ENCODE assay signal across 10 cellular contexts in genomic region chr3:55492976-55493375, GRCh38. TPM values are rescaled to one million over a fixed set of nuclear protein-coding genes. Genes with fewer than 3 reads are reported as not detected.
"Had no signal": no experiment of that assay in that cellular context is flagged by ENCODE, and none has a peak within 500 bp of the region (broad histone marks: within the 10 kb centered on the region; RNA-seq: fewer than 3 reads in every experiment).

No MANE protein-coding gene starts in this region.

- H3K27ac ChIP-seq: GM23248, HL-60 had no signal

- H3K9ac ChIP-seq: GM23248 had no signal

- H3K4me1 ChIP-seq: HAP-1 had no signal

- DNase-seq: GM23248, GOT3, H7, HFFc6, KG1 had no signal

- ATAC-seq: HCT116, HepG2, K562 had no signal

- H3K4me3 ChIP-seq: GM23248, HAP-1, K562 had no signal

- H3K36me3 ChIP-seq: HAP-1 had no signal

- H3K9me3 ChIP-seq: HAP-1 had no signal

- H2AFZ ChIP-seq: GM23248 had no signal

RNA-seq across cellular contexts. Expression of gene WNT5A, which starts 5.9 kb away (rescaled TPM):
- total RNA-seq: HepG2 had no signal
- polyA plus RNA-seq: HepG2, K562 had no signal
